In the genomic region with DNA sequence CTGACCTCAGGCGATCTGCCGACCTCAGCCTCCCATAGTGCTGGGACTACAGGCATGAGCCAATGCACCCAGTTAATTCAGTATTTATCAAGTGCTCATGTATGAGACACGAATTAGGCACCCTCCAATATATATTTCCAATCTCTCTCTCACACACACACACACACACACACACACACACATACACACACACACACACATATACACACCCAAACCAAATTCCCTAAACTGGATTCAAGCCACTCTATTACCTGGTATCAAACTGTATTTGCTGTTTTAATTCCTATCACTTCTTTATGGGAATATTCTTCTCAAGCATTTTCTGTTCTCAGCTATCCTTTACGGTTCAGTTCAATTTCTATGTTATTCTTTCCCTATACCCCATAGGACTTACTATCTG, we compare ENCODE assay signal across 1 cellular context.
TF ChIP-seq lines count a peak whose summit lies in the region.

No MANE protein-coding gene starts in this region.

TF ChIP-seq in IMR-90, 13 proteins besides CTCF, POLR2A, EP300 and RAD21 (continued from another document):
- TF ChIP-seq ELK1 (IDR thresholded peaks at IDR 0.05; ENCODE audit: borderline replicate concordance, low read depth, low read length), result no peak
- TF ChIP-seq CHD1 (IDR thresholded peaks at IDR 0.05; ENCODE audit: low read depth, low read length), result no peak
- no peak for TF ChIP-seq CEBPB (IDR thresholded peaks at IDR 0.05; ENCODE audit: low read depth, low read length)
- no peak for TF ChIP-seq MAZ (IDR thresholded peaks at IDR 0.05; ENCODE audit: borderline replicate concordance, low read depth, low read length)
- TF ChIP-seq RCOR1 (IDR thresholded peaks at IDR 0.05; ENCODE audit: insufficient replicate concordance, low read length), result no peak
- TF ChIP-seq BHLHE40 (IDR thresholded peaks at IDR 0.05; ENCODE audit: low read depth, low read length), result no peak
- no peak for TF ChIP-seq NFE2L2 (IDR thresholded peaks at IDR 0.05; ENCODE audit: low read depth, low read length)
- no peak for TF ChIP-seq FOS (IDR thresholded peaks at IDR 0.05; ENCODE audit: low read depth, low read length)
- no peak for TF ChIP-seq SMC3 (IDR thresholded peaks at IDR 0.05; ENCODE audit: low read depth, low read length)
- no peak for TF ChIP-seq MAFK (IDR thresholded peaks at IDR 0.05; ENCODE audit: low read depth, low read length)
TF ChIP-seq in IMR-90: peak in this region for 0.
